8 cellular contexts compared by ENCODE assay signal in the genomic region with DNA sequence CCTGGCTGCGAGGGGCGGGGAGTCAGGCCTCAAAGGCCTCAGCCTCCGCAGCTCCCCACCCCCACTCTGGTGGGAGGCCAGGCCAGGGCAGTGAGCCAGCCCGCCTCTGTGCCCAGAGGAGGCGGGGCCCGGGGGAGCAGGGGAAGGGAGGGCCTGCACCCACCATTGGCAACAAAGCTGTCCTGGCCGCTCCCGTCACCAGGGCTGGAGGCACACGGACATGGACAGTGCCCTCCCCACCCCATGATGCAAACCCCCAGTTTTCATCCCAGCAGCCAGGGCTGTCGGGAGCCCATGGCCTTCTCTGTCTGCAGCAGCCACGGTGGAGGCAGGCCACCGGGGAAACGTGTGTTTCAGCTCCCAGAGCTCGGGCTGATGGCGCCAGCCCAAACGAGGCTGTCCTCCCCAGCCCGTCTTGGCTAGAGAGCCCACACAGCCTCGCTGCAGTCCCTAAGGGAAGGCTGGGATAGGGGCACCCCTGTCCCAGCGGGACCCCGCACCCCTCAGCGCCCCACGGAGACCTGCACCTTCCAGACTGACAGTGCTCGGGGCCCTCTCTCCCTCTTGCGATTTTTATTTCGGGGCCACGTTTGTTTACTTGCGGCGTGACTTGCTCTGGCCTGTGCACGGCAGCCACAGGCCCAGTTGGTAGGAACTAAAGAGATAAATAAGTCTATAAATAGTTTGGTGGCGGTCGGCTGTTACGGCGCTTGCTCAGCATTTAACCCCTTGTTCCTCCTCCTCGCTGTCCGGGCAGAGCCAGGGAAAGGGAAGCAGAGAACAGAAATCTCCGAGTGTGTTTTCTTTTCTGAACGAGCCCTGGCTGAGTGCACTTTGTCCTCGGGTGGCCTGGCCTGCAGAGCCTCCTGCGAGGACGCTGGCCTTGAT.
DNase-seq lines count a peak whose midpoint lies in the region; ATAC-seq, FAIRE-seq and TF ChIP-seq lines count a peak whose summit lies in the region.

No MANE protein-coding gene starts in this region.

- H3K4me3 Mint-ChIP-seq in CD8-positive, alpha-beta memory T cell = no peak overlapping the region

- H3K27ac Mint-ChIP-seq in CD8-positive, alpha-beta memory T cell = peak overlapping the region in 1 of 8 donors; percentile 87

- no peaks in the 10 kb centered on the region for H3K9me3 ChIP-seq in CD8-positive, alpha-beta memory T cell (ENCODE audit: low read length)

- no peaks in the 10 kb centered on the region for H3K4me1 ChIP-seq in CD8-positive, alpha-beta memory T cell (ENCODE audit: insufficient read depth, low read length)

- ATAC-seq in Right ventricle myocardium superior (ENCODE audit: poor library complexity) = peak; percentile 87

- peak overlapping the region; percentile 51 for H3K27ac ChIP-seq in RWPE1
- no peak overlapping the region for H3K27ac ChIP-seq in CD8-positive, alpha-beta memory T cell (ENCODE audit: low read depth, low read length)

- H3K4me1 Mint-ChIP-seq in CD8-positive, alpha-beta memory T cell = peaks cover 0 to 5% (median 0%) of the 10 kb centered on the region in 3 donors

- no peak for TF ChIP-seq CTCF in RWPE1 (conservative IDR thresholded peaks at IDR 0.05; ENCODE audit: low read depth)

- H3K4me3 ChIP-seq in CD8-positive, alpha-beta memory T cell (ENCODE audit: low read length) = no peak overlapping the region

- H3K27me3 Mint-ChIP-seq in CD8-positive, alpha-beta memory T cell = peaks cover 11 to 40% of the 10 kb centered on the region in 2 donors

- intact Hi-C loops in Right ventricle myocardium superior (cut with DNase I) (no loop called here), posterior vena cava (cut with DNase I) (loop anchor here (5.0 to 10.0 kb wide), 2 partner anchors 44 to 374 kb away; no protein-coding TSS in a partner anchor)

- POLR2A ChIA-PET in RWPE1 (lab: Yijun Ruan, JAX; ENCODE audit: low non-redundant PET) = no interaction called here
- POLR2A ChIA-PET in CD8-positive, alpha-beta memory T cell (lab: Charles Lee) = no interaction called here

- no peak for FAIRE-seq in GM19239 (lab: Jason Lieb, UNC)

- H3K36me3 Mint-ChIP-seq in CD8-positive, alpha-beta memory T cell = no peaks in the 10 kb centered on the region

- CTCF ChIA-PET in RWPE1 (lab: Yijun Ruan, JAX) = no interaction called here
- CTCF ChIA-PET in CD8-positive, alpha-beta memory T cell (lab: Charles Lee) = no interaction called here

- H3K36me3 ChIP-seq in CD8-positive, alpha-beta memory T cell (ENCODE audit: insufficient read depth, low read length) = no peaks in the 10 kb centered on the region

- no peaks in the 10 kb centered on the region for H3K9me3 Mint-ChIP-seq in CD8-positive, alpha-beta memory T cell

- H3K27me3 ChIP-seq in CD8-positive, alpha-beta memory T cell (ENCODE audit: insufficient read depth, low read length, poor library complexity, severe bottlenecking) = peaks cover 7% of the 10 kb centered on the region

- DNase-seq in DMS153 (lab: John Stamatoyannopoulos, UW) (peak; percentile 64), RWPE1 (ENCODE audit: low spot score) (no peak), Right ventricle myocardium superior (peak; percentile 90), posterior vena cava (ENCODE audit: low spot score) (peak; percentile 89), HK-2 (ENCODE audit: unreplicated experiment) (no peak), GM19239 (ENCODE audit: insufficient read length, low spot score) (no peak)
- no peak for DNase-seq in activated effector memory CD4-positive, alpha-beta T cell treated with anti-CD3 and anti-CD28 coated beads, Interleukin-2, amount 50 U/mL, for 16 hours
- DNase-seq in CD8-positive, alpha-beta memory T cell = no peak

Comparison
In these comparisons a context has a peak if more than half of its experiments do, and no peak if none do; other contexts are left out.
1. DNase-seq: peak in DMS153 (single experiment), Right ventricle myocardium superior (single experiment) and posterior vena cava (single experiment); none in RWPE1 (single experiment), HK-2 (single experiment), activated effector memory CD4-positive, alpha-beta T cell treated with anti-CD3 and anti-CD28 coated beads, Interleukin-2, amount 50 U/mL, for 16 hours (single experiment), CD8-positive, alpha-beta memory T cell (0 of 5) and GM19239 (single experiment).